Comparison of ENCODE assay signal across 7 cellular contexts in the genomic region with DNA sequence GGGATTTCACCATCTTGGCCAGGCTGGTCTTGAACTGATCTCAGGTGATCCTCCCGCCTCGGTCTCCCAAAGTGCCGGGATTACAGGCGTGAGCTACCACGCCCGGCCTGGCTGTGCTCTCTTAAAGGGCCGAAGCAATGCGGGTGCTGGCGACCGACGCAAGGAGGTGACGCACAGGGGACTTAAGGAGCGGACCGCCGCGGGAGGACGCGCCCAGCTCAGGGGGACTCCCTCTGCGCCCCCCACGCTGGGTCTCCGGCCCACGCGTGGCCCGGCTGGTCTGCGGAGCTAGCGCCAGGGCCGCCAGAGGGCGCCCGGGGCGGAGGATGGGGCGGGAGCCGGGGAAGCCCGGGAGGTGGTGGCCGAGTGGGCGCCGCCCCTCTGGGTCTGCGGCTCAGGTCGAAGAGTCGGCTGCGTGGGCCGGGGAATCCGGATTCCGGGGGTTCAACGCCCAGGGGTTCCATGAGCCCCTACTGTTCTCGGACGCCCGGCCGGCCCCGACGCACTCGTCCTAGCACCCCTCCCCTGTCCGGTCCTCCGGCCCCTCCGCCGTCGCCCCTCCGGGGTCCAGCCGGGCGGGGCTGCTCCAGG.
DNase-seq lines count a peak whose midpoint lies in the region; ATAC-seq and TF ChIP-seq lines count a peak whose summit lies in the region.

No MANE protein-coding gene starts in this region.

- peaks cover 3% of the 10 kb centered on the region for H3K36me3 Mint-ChIP-seq in central memory CD8-positive, alpha-beta T cell (ENCODE audit: insufficient read depth)

- H3K4me1 Mint-ChIP-seq in central memory CD8-positive, alpha-beta T cell, result no peaks in the 10 kb centered on the region

- DNase-seq in NCI-H1105 (lab: John Stamatoyannopoulos, UW) (peak; percentile 46), kidney tubule cell (ENCODE audit: low spot score) (peak; percentile 76)
- DNase-seq in activated CD4-positive, CD25-positive, alpha-beta regulatory T cell treated with anti-CD3 and anti-CD28 coated beads, Interleukin-2, amount 50 U/mL, for 16 hours (ENCODE audit: low read depth, low spot score), result peak; percentile 26
- DNase-seq in central memory CD8-positive, alpha-beta T cell (ENCODE audit: low spot score in 2 of 2), result peak; percentile 41 to 53
- peak; percentile 43 to 67 for DNase-seq in stimulated activated CD4-positive, alpha-beta T cell treated with anti-CD3 and anti-CD28 coated beads, Interleukin-1b, Interleukin-23, amount 100 ng/mL, for 4 hours (ENCODE audit: low read depth in 2 of 2)

- H3K4me3 Mint-ChIP-seq in central memory CD8-positive, alpha-beta T cell, result peak overlapping the region; percentile 80

- H3K9me3 Mint-ChIP-seq in central memory CD8-positive, alpha-beta T cell, result no peaks in the 10 kb centered on the region

- peak overlapping the region; percentile 69 for H3K4me3 ChIP-seq in GM12875 (ENCODE audit: low read depth, low read length)

- peak; percentile 63 for ATAC-seq in HG02610 (IDR thresholded peaks at IDR 0.05; ENCODE audit: unreplicated experiment)
- ATAC-seq in central memory CD8-positive, alpha-beta T cell (replicated peaks; ENCODE audit: extremely low read depth, poor library complexity, severe bottlenecking), result peak; percentile 76

- H3K27ac Mint-ChIP-seq in central memory CD8-positive, alpha-beta T cell (ENCODE audit: low read depth), result peak overlapping the region; percentile 25

- peak; percentile 91 for TF ChIP-seq CTCF in GM12875 (IDR thresholded peaks at IDR 0.05; ENCODE audit: borderline replicate concordance, insufficient read depth, low read depth, low read length)

- peaks cover 31% of the 10 kb centered on the region for H3K27me3 Mint-ChIP-seq in central memory CD8-positive, alpha-beta T cell

Comparison
In these comparisons a context has a peak if more than half of its experiments do, and no peak if none do; other contexts are left out.
1. Peak in every context shown above with its lines: DNase-seq, ATAC-seq and H3K4me3 ChIP-seq.
2. DNase-seq: peak in every context shown above with its lines; median percentile 76 in kidney tubule cell; 55 in stimulated activated CD4-positive, alpha-beta T cell treated with anti-CD3 and anti-CD28 coated beads, Interleukin-1b, Interleukin-23, amount 100 ng/mL, for 4 hours; 47 in central memory CD8-positive, alpha-beta T cell; 46 in NCI-H1105; 26 in activated CD4-positive, CD25-positive, alpha-beta regulatory T cell treated with anti-CD3 and anti-CD28 coated beads, Interleukin-2, amount 50 U/mL, for 16 hours.